Comparison of ENCODE assay signal across 10 cellular contexts in the genomic region with DNA sequence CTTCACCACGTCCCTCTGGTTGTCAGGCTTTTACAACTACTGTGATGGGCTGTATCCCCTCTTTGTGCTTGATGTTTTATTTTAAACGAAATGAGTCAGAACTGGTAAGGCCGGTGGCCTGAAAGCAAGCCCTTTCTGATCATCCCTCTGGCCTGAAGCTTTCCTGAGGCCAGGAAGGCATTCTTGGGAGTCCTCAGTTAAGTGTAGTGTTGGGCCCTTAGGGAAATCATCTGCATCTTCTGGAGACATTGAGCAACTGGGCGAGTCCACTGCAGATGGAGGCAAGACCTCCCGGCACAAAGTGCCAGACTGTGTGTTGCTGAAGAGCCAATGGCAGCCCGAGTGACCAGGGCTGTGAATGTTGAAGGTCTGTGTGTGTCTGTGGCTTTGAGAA. TPM values are rescaled to one million over a fixed set of nuclear protein-coding genes. Genes with fewer than 3 reads are reported as not detected.
DNase-seq lines count a peak whose midpoint lies in the region; TF ChIP-seq lines count a peak whose summit lies in the region.
"Had no signal": no experiment of that assay in that cellular context is flagged by ENCODE, and none has a peak within 500 bp of the region (broad histone marks: within the 10 kb centered on the region; RNA-seq: fewer than 3 reads in every experiment).

No MANE protein-coding gene starts in this region.

- H3K9me3 ChIP-seq in endodermal cell (ENCODE audit: control insufficient read depth, low read length): peaks cover 15% of the 10 kb centered on the region

- peak; percentile 26 for DNase-seq in M059J (ENCODE audit: low read depth)
- no peak for DNase-seq in endodermal cell
- DNase-seq in medulla oblongata (ENCODE audit: extremely low spot score): peak; percentile 29
- peak; percentile 39 for DNase-seq in superior temporal gyrus (ENCODE audit: extremely low spot score)
- DNase-seq in COLO829 (ENCODE audit: low spot score): no peak
- no peak for DNase-seq in DMS79 treated with DMSO at 0.1 percent for 48 hours (lab: John Stamatoyannopoulos, UW)
- DNase-seq in SW480 (ENCODE audit: low spot score): no peak
- DNase-seq: activated naive CD8-positive, alpha-beta T cell treated with anti-CD3 and anti-CD28 coated beads, Interleukin-2, amount 50 U/mL, for 24 hours had no signal

- H3K27ac ChIP-seq in endodermal cell (ENCODE audit: low read depth, low read length): peak overlapping the region; percentile 96

- no peaks in the 10 kb centered on the region for H3K36me3 Mint-ChIP-seq in endodermal cell (ENCODE audit: low read depth)

- peaks cover 10% of the 10 kb centered on the region for H3K9me3 Mint-ChIP-seq in endodermal cell
- H3K9me3 Mint-ChIP-seq: T-helper 2 cell treated with Interferon-gamma antibody and Interleukin-4, amounts not matched to agents 5 μg/mL and 100 μg/mL, for 36 hours had no signal

- peaks cover 49% of the 10 kb centered on the region for H3K27me3 Mint-ChIP-seq in endodermal cell (ENCODE audit: insufficient read depth)

- H3K4me1 ChIP-seq in endodermal cell (ENCODE audit: control insufficient read depth, insufficient read depth, low read length): no peaks in the 10 kb centered on the region

- peak overlapping the region; percentile 76 for H3K4me3 ChIP-seq in endodermal cell (ENCODE audit: low read length)

- WGBS in endodermal cell (ENCODE audit: insufficient coverage in 1 of 2, insufficient read length in 1 of 2), 2 experiments: 26 to 39% methylated on average over 4 to 6 of the region's 6 CpGs

- H3K27me3 ChIP-seq in endodermal cell (ENCODE audit: control insufficient read depth, insufficient read depth, low read length, poor library complexity, severe bottlenecking): peaks cover 35% of the 10 kb centered on the region

- H3K27ac Mint-ChIP-seq in endodermal cell: no peak overlapping the region
- H3K27ac Mint-ChIP-seq: activated naive CD8-positive, alpha-beta T cell treated with anti-CD3 and anti-CD28 coated beads, Interleukin-2, amount 50 U/mL, for 24 hours; T-helper 2 cell treated with Interferon-gamma antibody and Interleukin-4, amounts not matched to agents 5 μg/mL and 100 μg/mL, for 36 hours had no signal

- peaks cover 20% of the 10 kb centered on the region for H3K4me1 Mint-ChIP-seq in endodermal cell
- H3K4me1 Mint-ChIP-seq: activated naive CD8-positive, alpha-beta T cell treated with anti-CD3 and anti-CD28 coated beads, Interleukin-2, amount 50 U/mL, for 24 hours had no signal

- peak overlapping the region; percentile 52 for H3K4me3 Mint-ChIP-seq in endodermal cell
- H3K4me3 Mint-ChIP-seq: activated naive CD8-positive, alpha-beta T cell treated with anti-CD3 and anti-CD28 coated beads, Interleukin-2, amount 50 U/mL, for 24 hours; T-helper 2 cell treated with Interferon-gamma antibody and Interleukin-4, amounts not matched to agents 5 μg/mL and 100 μg/mL, for 36 hours had no signal

- H3K9ac ChIP-seq in endodermal cell (ENCODE audit: extremely low read depth, low read length, poor library complexity, severe bottlenecking): peak overlapping the region; percentile 27

- no peaks in the 10 kb centered on the region for H3K36me3 ChIP-seq in endodermal cell (ENCODE audit: control insufficient read depth, insufficient read depth, low read length)

- no peak for TF ChIP-seq CTCF in endodermal cell (conservative IDR thresholded peaks at IDR 0.05)

RNA-seq across cellular contexts. Expression of gene AMOTL2, which starts 33.0 kb away (rescaled TPM):
- total RNA-seq in M059J (2014; rRNA removed; shearing (Covaris generic)): 71.9 and 96.1 TPM in 2 replicates
- 100 to 1,000 TPM; 109 to 153 TPM for total RNA-seq in endodermal cell
- 59.2 TPM for polyA plus RNA-seq in endodermal cell (2013, experiment 1 of 2)
- polyA plus RNA-seq in endodermal cell (2013, experiment 2 of 2): 56.9 TPM
- total RNA-seq: activated CD8-positive, alpha-beta memory T cell treated with anti-CD3 and anti-CD28 coated beads for 36 hours had no signal

Comparison
In these comparisons a context has a peak if more than half of its experiments do, and no peak if none do; other contexts are left out.
1. DNase-seq: peak in M059J (single experiment), medulla oblongata (single experiment) and superior temporal gyrus (single experiment); none in endodermal cell (single experiment), COLO829 (single experiment), DMS79 treated with DMSO at 0.1 percent for 48 hours (single experiment) and SW480 (single experiment).